In the genomic region with DNA sequence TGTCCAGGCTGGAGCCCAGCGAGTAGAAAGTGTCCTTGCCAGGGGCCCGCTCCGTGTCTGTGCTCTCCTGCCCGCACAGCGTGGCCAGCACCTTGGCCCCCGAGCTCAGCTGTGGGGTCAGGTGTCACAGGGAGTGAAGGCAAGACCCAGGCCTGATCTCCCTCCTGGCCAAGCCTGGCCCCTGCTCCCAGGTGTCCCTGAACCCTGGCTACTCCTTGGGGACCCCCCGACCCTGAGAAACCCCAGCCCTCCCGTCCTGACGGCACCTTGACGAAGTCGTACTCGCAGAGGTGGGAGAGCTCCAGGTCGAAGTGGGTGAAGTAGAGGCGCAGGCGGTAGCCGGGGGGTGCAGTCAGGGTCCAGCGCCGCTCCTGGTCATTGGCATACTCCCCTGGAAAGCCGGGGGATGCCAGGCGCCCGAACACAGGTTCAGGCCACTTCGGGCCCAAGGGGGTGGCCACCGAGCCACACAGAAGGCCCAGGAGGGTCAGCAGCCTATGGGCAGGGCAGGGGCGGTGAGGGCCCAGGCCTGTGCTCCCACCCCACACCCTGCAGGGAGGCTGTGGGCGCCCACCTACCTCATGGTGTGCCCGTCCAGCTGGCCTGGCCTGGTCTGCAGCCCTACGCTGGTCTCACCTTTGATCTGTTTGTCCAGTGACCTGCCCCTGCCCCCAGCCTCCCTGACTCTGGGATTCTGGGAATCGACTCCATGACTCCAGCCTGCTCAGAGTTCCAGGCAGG, we compare ENCODE assay signal across 1 cellular context.
A peak's percentile ranks its signal among the peaks of the same experiment; 100 is the strongest.
TF ChIP-seq lines count a peak whose summit lies in the region.

MASP2 (minus strand) TSS at position 615 of the 741 bp plus-strand sequence; CDS start at position 583, 32 bp downstream.

TF ChIP-seq in HepG2, 621 proteins besides CTCF, POLR2A, EP300 and RAD21 (continues in another document):
- TF ChIP-seq HNF4G (IDR thresholded peaks at IDR 0.05; ENCODE audit: borderline replicate concordance, low read depth, low read length) (peak; percentile 85), HNF4G (CRISPR knock-in tag; IDR thresholded peaks at IDR 0.05; ENCODE audit: borderline replicate concordance, low read depth) (no peak; the same call in 1 of the 2 replicates), ZNF589 (CRISPR knock-in tag; conservative IDR thresholded peaks at IDR 0.05) (no peak), DNMT3B (CRISPR knock-in tag; conservative IDR thresholded peaks at IDR 0.05) (no peak), NFAT5 (CRISPR knock-in tag; IDR thresholded peaks at IDR 0.05) (no peak), ZMYM4 (CRISPR knock-in tag; IDR thresholded peaks at IDR 0.05) (no peak), TOE1 (CRISPR knock-in tag; IDR thresholded peaks at IDR 0.05) (no peak), RFX5 (IDR thresholded peaks at IDR 0.05; ENCODE audit: low read depth, low read length) (no peak), PAWR (CRISPR knock-in tag; IDR thresholded peaks at IDR 0.05; ENCODE audit: borderline replicate concordance) (no peak), HDAC6 (IDR thresholded peaks at IDR 0.05; ENCODE audit: low read depth, low read length) (no peak), HNRNPLL (IDR thresholded peaks at IDR 0.05; ENCODE audit: low read depth, low read length, poor library complexity, severe bottlenecking) (peak; percentile 27), ZFP1 (CRISPR knock-in tag; IDR thresholded peaks at IDR 0.05) (no peak), KAT8 (CRISPR knock-in tag; IDR thresholded peaks at IDR 0.05) (peak; percentile 55; the same call in 1 of the 2 replicates), ZNF547 (CRISPR knock-in tag; IDR thresholded peaks at IDR 0.05) (0 out of 2 replicates have a peak, but pooled peaks have one; percentile 19), NR2F2 (IDR thresholded peaks at IDR 0.05; ENCODE audit: borderline replicate concordance, low read depth) (peak; percentile 17; the same call in 1 of the 2 replicates), ZNF253 (CRISPR knock-in tag; IDR thresholded peaks at IDR 0.05; ENCODE audit: borderline replicate concordance) (no peak), DNMT1 (CRISPR knock-in tag; IDR thresholded peaks at IDR 0.05) (no peak), ZNF670 (CRISPR knock-in tag; IDR thresholded peaks at IDR 0.05; ENCODE audit: borderline replicate concordance) (no peak), ZNF281 (CRISPR knock-in tag; IDR thresholded peaks at IDR 0.05; ENCODE audit: borderline replicate concordance) (peak; percentile 93), NFYC (CRISPR knock-in tag; IDR thresholded peaks at IDR 0.05) (0 out of 2 replicates have a peak, but pooled peaks have one; percentile 13), ZNF256 (CRISPR knock-in tag; conservative IDR thresholded peaks at IDR 0.05) (no peak), ZSCAN20 (CRISPR knock-in tag; IDR thresholded peaks at IDR 0.05; ENCODE audit: borderline replicate concordance) (no peak), FOSL2 (CRISPR knock-in tag; IDR thresholded peaks at IDR 0.05) (peak; percentile 18; the same call in 1 of the 2 replicates), SYNCRIP (IDR thresholded peaks at IDR 0.05; ENCODE audit: insufficient read depth, low read depth, low read length) (no peak), ZKSCAN1 (IDR thresholded peaks at IDR 0.05; ENCODE audit: low read length) (no peak)
- TF ChIP-seq, protein P1, sequence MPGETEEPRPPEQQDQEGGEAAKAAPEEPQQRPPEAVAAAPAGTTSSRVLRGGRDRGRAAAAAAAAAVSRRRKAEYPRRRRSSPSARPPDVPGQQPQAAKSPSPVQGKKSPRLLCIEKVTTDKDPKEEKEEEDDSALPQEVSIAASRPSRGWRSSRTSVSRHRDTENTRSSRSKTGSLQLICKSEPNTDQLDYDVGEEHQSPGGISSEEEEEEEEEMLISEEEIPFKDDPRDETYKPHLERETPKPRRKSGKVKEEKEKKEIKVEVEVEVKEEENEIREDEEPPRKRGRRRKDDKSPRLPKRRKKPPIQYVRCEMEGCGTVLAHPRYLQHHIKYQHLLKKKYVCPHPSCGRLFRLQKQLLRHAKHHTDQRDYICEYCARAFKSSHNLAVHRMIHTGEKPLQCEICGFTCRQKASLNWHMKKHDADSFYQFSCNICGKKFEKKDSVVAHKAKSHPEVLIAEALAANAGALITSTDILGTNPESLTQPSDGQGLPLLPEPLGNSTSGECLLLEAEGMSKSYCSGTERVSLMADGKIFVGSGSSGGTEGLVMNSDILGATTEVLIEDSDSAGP (CRISPR knock-in tag; IDR thresholded peaks at IDR 0.05; ENCODE audit: borderline replicate concordance) = peak; percentile 72
- TF ChIP-seq, protein P2, sequence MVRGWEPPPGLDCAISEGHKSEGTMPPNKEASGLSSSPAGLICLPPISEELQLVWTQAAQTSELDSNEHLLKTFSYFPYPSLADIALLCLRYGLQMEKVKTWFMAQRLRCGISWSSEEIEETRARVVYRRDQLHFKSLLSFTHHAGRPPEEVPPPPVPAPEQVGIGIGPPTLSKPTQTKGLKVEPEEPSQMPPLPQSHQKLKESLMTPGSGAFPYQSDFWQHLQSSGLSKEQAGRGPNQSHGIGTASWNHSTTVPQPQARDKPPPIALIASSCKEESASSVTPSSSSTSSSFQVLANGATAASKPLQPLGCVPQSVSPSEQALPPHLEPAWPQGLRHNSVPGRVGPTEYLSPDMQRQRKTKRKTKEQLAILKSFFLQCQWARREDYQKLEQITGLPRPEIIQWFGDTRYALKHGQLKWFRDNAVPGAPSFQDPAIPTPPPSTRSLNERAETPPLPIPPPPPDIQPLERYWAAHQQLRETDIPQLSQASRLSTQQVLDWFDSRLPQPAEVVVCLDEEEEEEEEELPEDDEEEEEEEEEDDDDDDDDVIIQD (CRISPR knock-in tag; IDR thresholded peaks at IDR 0.05; ENCODE audit: low read depth) = no peak
- TF ChIP-seq, protein P3, sequence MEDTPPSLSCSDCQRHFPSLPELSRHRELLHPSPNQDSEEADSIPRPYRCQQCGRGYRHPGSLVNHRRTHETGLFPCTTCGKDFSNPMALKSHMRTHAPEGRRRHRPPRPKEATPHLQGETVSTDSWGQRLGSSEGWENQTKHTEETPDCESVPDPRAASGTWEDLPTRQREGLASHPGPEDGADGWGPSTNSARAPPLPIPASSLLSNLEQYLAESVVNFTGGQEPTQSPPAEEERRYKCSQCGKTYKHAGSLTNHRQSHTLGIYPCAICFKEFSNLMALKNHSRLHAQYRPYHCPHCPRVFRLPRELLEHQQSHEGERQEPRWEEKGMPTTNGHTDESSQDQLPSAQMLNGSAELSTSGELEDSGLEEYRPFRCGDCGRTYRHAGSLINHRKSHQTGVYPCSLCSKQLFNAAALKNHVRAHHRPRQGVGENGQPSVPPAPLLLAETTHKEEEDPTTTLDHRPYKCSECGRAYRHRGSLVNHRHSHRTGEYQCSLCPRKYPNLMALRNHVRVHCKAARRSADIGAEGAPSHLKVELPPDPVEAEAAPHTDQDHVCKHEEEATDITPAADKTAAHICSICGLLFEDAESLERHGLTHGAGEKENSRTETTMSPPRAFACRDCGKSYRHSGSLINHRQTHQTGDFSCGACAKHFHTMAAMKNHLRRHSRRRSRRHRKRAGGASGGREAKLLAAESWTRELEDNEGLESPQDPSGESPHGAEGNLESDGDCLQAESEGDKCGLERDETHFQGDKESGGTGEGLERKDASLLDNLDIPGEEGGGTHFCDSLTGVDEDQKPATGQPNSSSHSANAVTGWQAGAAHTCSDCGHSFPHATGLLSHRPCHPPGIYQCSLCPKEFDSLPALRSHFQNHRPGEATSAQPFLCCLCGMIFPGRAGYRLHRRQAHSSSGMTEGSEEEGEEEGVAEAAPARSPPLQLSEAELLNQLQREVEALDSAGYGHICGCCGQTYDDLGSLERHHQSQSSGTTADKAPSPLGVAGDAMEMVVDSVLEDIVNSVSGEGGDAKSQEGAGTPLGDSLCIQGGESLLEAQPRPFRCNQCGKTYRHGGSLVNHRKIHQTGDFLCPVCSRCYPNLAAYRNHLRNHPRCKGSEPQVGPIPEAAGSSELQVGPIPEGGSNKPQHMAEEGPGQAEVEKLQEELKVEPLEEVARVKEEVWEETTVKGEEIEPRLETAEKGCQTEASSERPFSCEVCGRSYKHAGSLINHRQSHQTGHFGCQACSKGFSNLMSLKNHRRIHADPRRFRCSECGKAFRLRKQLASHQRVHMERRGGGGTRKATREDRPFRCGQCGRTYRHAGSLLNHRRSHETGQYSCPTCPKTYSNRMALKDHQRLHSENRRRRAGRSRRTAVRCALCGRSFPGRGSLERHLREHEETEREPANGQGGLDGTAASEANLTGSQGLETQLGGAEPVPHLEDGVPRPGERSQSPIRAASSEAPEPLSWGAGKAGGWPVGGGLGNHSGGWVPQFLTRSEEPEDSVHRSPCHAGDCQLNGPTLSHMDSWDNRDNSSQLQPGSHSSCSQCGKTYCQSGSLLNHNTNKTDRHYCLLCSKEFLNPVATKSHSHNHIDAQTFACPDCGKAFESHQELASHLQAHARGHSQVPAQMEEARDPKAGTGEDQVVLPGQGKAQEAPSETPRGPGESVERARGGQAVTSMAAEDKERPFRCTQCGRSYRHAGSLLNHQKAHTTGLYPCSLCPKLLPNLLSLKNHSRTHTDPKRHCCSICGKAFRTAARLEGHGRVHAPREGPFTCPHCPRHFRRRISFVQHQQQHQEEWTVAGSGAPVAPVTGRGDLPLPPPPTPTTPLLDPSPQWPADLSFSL (CRISPR knock-in tag; IDR thresholded peaks at IDR 0.05) = no peak
- TF ChIP-seq, protein P4, sequence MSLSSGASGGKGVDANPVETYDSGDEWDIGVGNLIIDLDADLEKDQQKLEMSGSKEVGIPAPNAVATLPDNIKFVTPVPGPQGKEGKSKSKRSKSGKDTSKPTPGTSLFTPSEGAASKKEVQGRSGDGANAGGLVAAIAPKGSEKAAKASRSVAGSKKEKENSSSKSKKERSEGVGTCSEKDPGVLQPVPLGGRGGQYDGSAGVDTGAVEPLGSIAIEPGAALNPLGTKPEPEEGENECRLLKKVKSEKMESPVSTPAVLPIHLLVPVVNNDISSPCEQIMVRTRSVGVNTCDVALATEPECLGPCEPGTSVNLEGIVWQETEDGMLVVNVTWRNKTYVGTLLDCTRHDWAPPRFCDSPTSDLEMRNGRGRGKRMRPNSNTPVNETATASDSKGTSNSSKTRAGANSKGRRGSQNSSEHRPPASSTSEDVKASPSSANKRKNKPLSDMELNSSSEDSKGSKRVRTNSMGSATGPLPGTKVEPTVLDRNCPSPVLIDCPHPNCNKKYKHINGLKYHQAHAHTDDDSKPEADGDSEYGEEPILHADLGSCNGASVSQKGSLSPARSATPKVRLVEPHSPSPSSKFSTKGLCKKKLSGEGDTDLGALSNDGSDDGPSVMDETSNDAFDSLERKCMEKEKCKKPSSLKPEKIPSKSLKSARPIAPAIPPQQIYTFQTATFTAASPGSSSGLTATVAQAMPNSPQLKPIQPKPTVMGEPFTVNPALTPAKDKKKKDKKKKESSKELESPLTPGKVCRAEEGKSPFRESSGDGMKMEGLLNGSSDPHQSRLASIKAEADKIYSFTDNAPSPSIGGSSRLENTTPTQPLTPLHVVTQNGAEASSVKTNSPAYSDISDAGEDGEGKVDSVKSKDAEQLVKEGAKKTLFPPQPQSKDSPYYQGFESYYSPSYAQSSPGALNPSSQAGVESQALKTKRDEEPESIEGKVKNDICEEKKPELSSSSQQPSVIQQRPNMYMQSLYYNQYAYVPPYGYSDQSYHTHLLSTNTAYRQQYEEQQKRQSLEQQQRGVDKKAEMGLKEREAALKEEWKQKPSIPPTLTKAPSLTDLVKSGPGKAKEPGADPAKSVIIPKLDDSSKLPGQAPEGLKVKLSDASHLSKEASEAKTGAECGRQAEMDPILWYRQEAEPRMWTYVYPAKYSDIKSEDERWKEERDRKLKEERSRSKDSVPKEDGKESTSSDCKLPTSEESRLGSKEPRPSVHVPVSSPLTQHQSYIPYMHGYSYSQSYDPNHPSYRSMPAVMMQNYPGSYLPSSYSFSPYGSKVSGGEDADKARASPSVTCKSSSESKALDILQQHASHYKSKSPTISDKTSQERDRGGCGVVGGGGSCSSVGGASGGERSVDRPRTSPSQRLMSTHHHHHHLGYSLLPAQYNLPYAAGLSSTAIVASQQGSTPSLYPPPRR (CRISPR knock-in tag; IDR thresholded peaks at IDR 0.05; ENCODE audit: borderline replicate concordance) = peak; percentile 49; the same call in 1 of the 2 replicates
